In genomic region chr1:58816072-58816746, GRCh38 we compare ENCODE assay signal across 1 cellular context.
A peak's percentile ranks its signal among the peaks of the same experiment; 100 is the strongest.
TF ChIP-seq lines count a peak whose summit lies in the region.

No MANE protein-coding gene starts in this region.

TF ChIP-seq in HepG2, 621 proteins besides CTCF, POLR2A, EP300 and RAD21 (continued from another document):
- TF ChIP-seq GRHL1 (CRISPR knock-in tag; conservative IDR thresholded peaks at IDR 0.05) (no peak), NFYB (CRISPR knock-in tag; IDR thresholded peaks at IDR 0.05) (no peak), ZNF160 (CRISPR knock-in tag; IDR thresholded peaks at IDR 0.05) (0 out of 2 replicates have a peak, but pooled peaks have one; percentile 61), SMAD1 (CRISPR knock-in tag; IDR thresholded peaks at IDR 0.05; ENCODE audit: borderline replicate concordance, low read depth) (no peak), ETS1 (CRISPR knock-in tag; IDR thresholded peaks at IDR 0.05) (no peak), ZNF430 (CRISPR knock-in tag; IDR thresholded peaks at IDR 0.05) (0 out of 2 replicates have a peak, but pooled peaks have one; percentile 44)
TF ChIP-seq in HepG2: peak in this region for 175.
